In the genomic region with DNA sequence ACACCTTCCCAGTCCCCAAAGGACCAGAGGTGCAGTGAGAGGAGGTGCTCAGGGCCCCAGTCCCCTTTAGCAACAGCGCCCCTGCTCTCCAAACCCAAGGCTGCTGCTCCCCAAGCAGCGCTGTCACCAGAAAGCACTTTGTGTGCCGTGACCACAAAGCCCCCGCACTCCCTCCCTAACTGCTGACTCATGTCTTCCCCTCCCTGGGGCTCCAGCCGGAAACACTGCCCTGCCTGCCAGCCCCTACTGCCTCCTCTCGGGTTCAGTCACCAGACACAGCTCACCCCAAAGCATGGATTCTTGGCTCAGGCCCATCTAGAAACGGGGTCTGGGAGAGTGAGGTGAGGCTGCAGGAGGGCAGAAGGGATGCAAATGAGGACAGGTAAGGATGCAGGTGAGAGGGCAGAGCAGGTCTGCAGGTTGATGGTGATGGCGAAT, we compare ENCODE assay signal across 1 cellular context.
TF ChIP-seq lines count a peak whose summit lies in the region.

No MANE protein-coding gene starts in this region.

TF ChIP-seq in K562, 482 proteins besides CTCF, POLR2A, EP300 and RAD21 (continued from another document and continues in another):
- TF ChIP-seq, protein P1, sequence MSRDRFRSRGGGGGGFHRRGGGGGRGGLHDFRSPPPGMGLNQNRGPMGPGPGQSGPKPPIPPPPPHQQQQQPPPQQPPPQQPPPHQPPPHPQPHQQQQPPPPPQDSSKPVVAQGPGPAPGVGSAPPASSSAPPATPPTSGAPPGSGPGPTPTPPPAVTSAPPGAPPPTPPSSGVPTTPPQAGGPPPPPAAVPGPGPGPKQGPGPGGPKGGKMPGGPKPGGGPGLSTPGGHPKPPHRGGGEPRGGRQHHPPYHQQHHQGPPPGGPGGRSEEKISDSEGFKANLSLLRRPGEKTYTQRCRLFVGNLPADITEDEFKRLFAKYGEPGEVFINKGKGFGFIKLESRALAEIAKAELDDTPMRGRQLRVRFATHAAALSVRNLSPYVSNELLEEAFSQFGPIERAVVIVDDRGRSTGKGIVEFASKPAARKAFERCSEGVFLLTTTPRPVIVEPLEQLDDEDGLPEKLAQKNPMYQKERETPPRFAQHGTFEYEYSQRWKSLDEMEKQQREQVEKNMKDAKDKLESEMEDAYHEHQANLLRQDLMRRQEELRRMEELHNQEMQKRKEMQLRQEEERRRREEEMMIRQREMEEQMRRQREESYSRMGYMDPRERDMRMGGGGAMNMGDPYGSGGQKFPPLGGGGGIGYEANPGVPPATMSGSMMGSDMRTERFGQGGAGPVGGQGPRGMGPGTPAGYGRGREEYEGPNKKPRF (IDR thresholded peaks at IDR 0.05; ENCODE audit: low read depth, low read length): no peak
- TF ChIP-seq GATAD2A (IDR thresholded peaks at IDR 0.05) (peak; percentile 74; the same call in 1 of the 2 replicates), ZNF395 (CRISPR knock-in tag; IDR thresholded peaks at IDR 0.05) (0 out of 2 replicates have a peak, but pooled peaks have one; percentile 45), ILK (tag; IDR thresholded peaks at IDR 0.05; ENCODE audit: borderline replicate concordance, low read depth) (no peak), SMAD3 (CRISPR knock-in tag; conservative IDR thresholded peaks at IDR 0.05) (no peak), RB1 (IDR thresholded peaks at IDR 0.05; ENCODE audit: low read depth) (no peak), TBL1XR1 (IDR thresholded peaks at IDR 0.05; ENCODE audit: low read length in 2 of 2) (no peak; a peak in 1 of 4 replicates), ZNF431 (CRISPR knock-in tag; IDR thresholded peaks at IDR 0.05) (no peak), SIX5 (IDR thresholded peaks at IDR 0.05; ENCODE audit: borderline replicate concordance in 1 of 2, insufficient read depth in 1 of 2, low read depth in 1 of 2, low read length in 2 of 2) (no peak), ZNF785 (CRISPR knock-in tag; IDR thresholded peaks at IDR 0.05) (no peak), HDAC2 (IDR thresholded peaks at IDR 0.05) (peak; percentile 45; the same call in 1 of the 2 replicates), NFYB (IDR thresholded peaks at IDR 0.05; ENCODE audit: extremely low read depth, insufficient read length) (no peak), MLLT1 (IDR thresholded peaks at IDR 0.05) (peak in 1 of 2 experiments; percentile 85; a peak in 2 of 4 replicates), ARNT (IDR thresholded peaks at IDR 0.05) (0 out of 4 replicates have a peak, but pooled peaks of 1 of the 2 experiments have one; percentile 42), TARDBP (IDR thresholded peaks at IDR 0.05) (no peak), SMARCA5 (IDR thresholded peaks at IDR 0.05) (0 out of 2 replicates have a peak, but pooled peaks have one; percentile 15), SMARCE1 (IDR thresholded peaks at IDR 0.05) (peak; percentile 93), NFE2 (IDR thresholded peaks at IDR 0.05; ENCODE audit: low read depth) (peak; percentile 99), CHCHD3 (CRISPR knock-in tag; IDR thresholded peaks at IDR 0.05) (no peak), ZNF197 (CRISPR knock-in tag; IDR thresholded peaks at IDR 0.05; ENCODE audit: low read depth) (no peak), ELF1 (tag; IDR thresholded peaks at IDR 0.05) (peak; percentile 45; the same call in 1 of the 2 replicates), ETS1 (conservative IDR thresholded peaks at IDR 0.05; ENCODE audit: control insufficient read depth, low read depth, low read length) (no peak), TRIM24 (IDR thresholded peaks at IDR 0.05) (peak; percentile 21 to 54; a peak in 1 of 4 replicates), ZSCAN29 (IDR thresholded peaks at IDR 0.05) (no peak), ZNF696 (CRISPR knock-in tag; conservative IDR thresholded peaks at IDR 0.05) (no peak), CEBPZ (IDR thresholded peaks at IDR 0.05; ENCODE audit: borderline replicate concordance, low read depth, low read length) (no peak), NCOA6 (IDR thresholded peaks at IDR 0.05) (no peak), EWSR1 (IDR thresholded peaks at IDR 0.05; ENCODE audit: borderline replicate concordance, low read depth, partially characterized antibody) (no peak), EHMT2 (IDR thresholded peaks at IDR 0.05) (no peak), GABPB2 (CRISPR knock-in tag; conservative IDR thresholded peaks at IDR 0.05) (no peak), ZNF3 (CRISPR knock-in tag; IDR thresholded peaks at IDR 0.05) (no peak), TBP (optimal IDR thresholded peaks at IDR 0.05; ENCODE audit: low read depth, low read length) (no peak), ZNF740 (CRISPR knock-in tag; IDR thresholded peaks at IDR 0.05) (no peak), ZNF740 (tag; IDR thresholded peaks at IDR 0.05) (no peak), HNRNPH1 (optimal IDR thresholded peaks at IDR 0.05; ENCODE audit: low read depth, low read length) (no peak), ZNF282 (CRISPR knock-in tag; IDR thresholded peaks at IDR 0.05) (no peak), CBX2 (IDR thresholded peaks at IDR 0.05; ENCODE audit: insufficient read depth, low read length, poor library complexity, severe bottlenecking) (no peak), CUX1 (CRISPR knock-in tag; IDR thresholded peaks at IDR 0.05) (no peak)
- TF ChIP-seq, protein P2, sequence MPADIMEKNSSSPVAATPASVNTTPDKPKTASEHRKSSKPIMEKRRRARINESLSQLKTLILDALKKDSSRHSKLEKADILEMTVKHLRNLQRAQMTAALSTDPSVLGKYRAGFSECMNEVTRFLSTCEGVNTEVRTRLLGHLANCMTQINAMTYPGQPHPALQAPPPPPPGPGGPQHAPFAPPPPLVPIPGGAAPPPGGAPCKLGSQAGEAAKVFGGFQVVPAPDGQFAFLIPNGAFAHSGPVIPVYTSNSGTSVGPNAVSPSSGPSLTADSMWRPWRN (IDR thresholded peaks at IDR 0.05; ENCODE audit: low read depth): no peak
- TF ChIP-seq, protein P3, sequence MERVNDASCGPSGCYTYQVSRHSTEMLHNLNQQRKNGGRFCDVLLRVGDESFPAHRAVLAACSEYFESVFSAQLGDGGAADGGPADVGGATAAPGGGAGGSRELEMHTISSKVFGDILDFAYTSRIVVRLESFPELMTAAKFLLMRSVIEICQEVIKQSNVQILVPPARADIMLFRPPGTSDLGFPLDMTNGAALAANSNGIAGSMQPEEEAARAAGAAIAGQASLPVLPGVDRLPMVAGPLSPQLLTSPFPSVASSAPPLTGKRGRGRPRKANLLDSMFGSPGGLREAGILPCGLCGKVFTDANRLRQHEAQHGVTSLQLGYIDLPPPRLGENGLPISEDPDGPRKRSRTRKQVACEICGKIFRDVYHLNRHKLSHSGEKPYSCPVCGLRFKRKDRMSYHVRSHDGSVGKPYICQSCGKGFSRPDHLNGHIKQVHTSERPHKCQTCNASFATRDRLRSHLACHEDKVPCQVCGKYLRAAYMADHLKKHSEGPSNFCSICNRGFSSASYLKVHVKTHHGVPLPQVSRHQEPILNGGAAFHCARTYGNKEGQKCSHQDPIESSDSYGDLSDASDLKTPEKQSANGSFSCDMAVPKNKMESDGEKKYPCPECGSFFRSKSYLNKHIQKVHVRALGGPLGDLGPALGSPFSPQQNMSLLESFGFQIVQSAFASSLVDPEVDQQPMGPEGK (CRISPR knock-in tag; IDR thresholded peaks at IDR 0.05; ENCODE audit: borderline replicate concordance): no peak
